8 cellular contexts compared by ENCODE assay signal in the genomic region with DNA sequence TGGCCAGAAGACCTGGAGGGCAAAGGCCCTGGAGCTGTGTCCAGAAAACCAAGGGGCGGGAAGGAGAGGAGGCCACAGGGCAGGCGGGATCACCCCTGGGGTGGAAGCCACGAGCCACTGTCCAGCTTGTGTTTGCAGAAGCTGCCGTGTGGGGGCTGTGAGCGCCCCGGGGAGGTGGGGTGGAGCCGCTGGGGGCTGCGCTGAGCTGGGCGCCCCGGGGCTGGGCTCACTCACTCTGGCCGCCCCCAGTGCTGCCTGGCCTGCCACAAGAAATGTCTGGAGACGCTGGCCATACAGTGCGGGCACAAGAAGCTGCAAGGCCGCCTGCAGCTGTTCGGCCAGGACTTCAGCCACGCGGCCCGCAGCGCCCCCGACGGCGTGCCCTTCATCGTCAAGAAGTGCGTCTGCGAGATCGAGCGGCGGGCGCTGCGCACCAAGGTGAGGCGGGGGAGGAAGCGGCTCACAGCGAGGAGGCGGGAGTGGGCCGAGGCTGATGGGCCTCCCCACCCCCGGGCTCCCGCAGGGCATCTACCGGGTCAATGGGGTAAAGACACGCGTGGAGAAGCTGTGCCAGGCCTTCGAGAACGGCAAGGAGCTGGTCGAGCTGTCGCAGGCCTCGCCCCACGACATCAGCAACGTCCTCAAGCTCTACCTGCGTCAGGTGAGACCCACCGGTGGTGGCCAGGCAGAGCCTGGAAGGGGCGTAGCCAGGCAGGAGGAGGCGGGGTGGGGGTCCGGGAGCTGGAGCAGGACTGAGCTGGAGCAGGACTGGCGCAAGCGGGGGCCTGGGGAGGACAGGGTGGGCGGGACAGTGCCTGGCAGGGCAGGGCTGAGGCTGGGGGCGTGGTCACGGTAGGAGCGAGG. TPM values are rescaled to one million over a fixed set of nuclear protein-coding genes. Genes with fewer than 3 reads are reported as not detected.
DNase-seq lines count a peak whose midpoint lies in the region; ATAC-seq and TF ChIP-seq lines count a peak whose summit lies in the region.
"Had no signal": no experiment of that assay in that cellular context is flagged by ENCODE, and none has a peak within 500 bp of the region (broad histone marks: within the 10 kb centered on the region; RNA-seq: fewer than 3 reads in every experiment).

No MANE protein-coding gene starts in this region.

- no peak for DNase-seq in activated T-helper 1 cell treated with anti-CD3 and anti-CD28 coated beads, Interleukin-12 subunit alpha, Interleukin-12 subunit beta, Interleukin-2, Interleukin-4 antibody, amounts not matched to agents 30 ng/mL and 10 ng/mL and 1 ng/mL, durations not matched to agents 14 hours and 24 hours and 36 hours (ENCODE audit: low spot score)
- DNase-seq in naive thymus-derived CD8-positive, alpha-beta T cell = peak in 3 of 10 donors; percentile 20 to 37 (median 27)
- no peak for DNase-seq in HCEC 1CT
- no peak for DNase-seq in OCI-LY7 (ENCODE audit: low spot score)
- DNase-seq: MM.1S had no signal

- H3K9me2 ChIP-seq in OCI-LY7 (ENCODE audit: insufficient read depth, low read length) = no peaks in the 10 kb centered on the region

- no TSS peak for BruUV-seq in OCI-LY7 (replicated peaks; lab: Mats Ljungman, UMichigan)

- H3K79me2 ChIP-seq in OCI-LY7 (ENCODE audit: insufficient read depth, low read depth, low read length) = no peaks in the 10 kb centered on the region

- CTCF ChIA-PET in HEK293 (lab: Yijun Ruan, JAX) = interaction anchor here (0.5 to 0.6 kb wide), 3 partner anchors 17 to 1243 kb away, joined by 3 to 5 read pairs (median 3); no protein-coding TSS in a partner anchor
- CTCF ChIA-PET in OCI-LY7 (lab: Charles Lee; ENCODE audit: unreplicated experiment) = no interaction called here

- H3K9me3 ChIP-seq in HEK293 (ENCODE audit: control insufficient read depth, insufficient read depth, low read depth, low read length) = no peaks in the 10 kb centered on the region
- no peaks in the 10 kb centered on the region for H3K9me3 ChIP-seq in OCI-LY7 (ENCODE audit: low read length)
- H3K9me3 ChIP-seq: body of pancreas had no signal

- TF ChIP-seq CTCF in HEK293 (tag by site-specific recombination; IDR thresholded peaks at IDR 0.05) (no peak), OCI-LY7 (conservative IDR thresholded peaks at IDR 0.05; ENCODE audit: low read length) (no peak)

- no peak overlapping the region for H3K4me3 Mint-ChIP-seq in activated T-helper 1 cell treated with anti-CD3 and anti-CD28 coated beads, Interleukin-12 subunit alpha, Interleukin-12 subunit beta, Interleukin-2, Interleukin-4 antibody, amounts not matched to agents 30 ng/mL and 10 ng/mL and 1 ng/mL, durations not matched to agents 14 hours and 24 hours and 36 hours
- H3K4me3 Mint-ChIP-seq in naive thymus-derived CD8-positive, alpha-beta T cell = peak overlapping the region; percentile 46 to 96 (median 72)

- no peak overlapping the region for H3K4me3 ChIP-seq in HEK293 (ENCODE audit: low read depth, low read length)
- no peak overlapping the region for H3K4me3 ChIP-seq in OCI-LY7 (ENCODE audit: low read depth, low read length, poor library complexity, severe bottlenecking)

- peak in 1 of 2 donors; percentile 2 for ATAC-seq in naive thymus-derived CD8-positive, alpha-beta T cell
- ATAC-seq in HG02610 (IDR thresholded peaks at IDR 0.05; ENCODE audit: unreplicated experiment) = no peak

- H3K36me3 ChIP-seq in HEK293 (ENCODE audit: control insufficient read depth in 2 of 2, insufficient read depth in 1 of 2, low read length in 2 of 2) (peaks cover 0 to 10% of the 10 kb centered on the region in 2 experiments; a peak in 1 of 3 replicates), OCI-LY7 (ENCODE audit: insufficient read depth, low read length) (peaks cover 82% of the 10 kb centered on the region)

- intact Hi-C loops in activated T-helper 1 cell treated with anti-CD3 and anti-CD28 coated beads, Interleukin-12 subunit alpha, Interleukin-12 subunit beta, Interleukin-2, Interleukin-4 antibody, amounts not matched to agents 30 ng/mL and 10 ng/mL and 1 ng/mL, durations not matched to agents 14 hours and 24 hours and 36 hours (cut with micrococcal nuclease) = loop anchor here (1.0 kb wide), 2 partner anchors 14 to 18 kb away; a partner anchor contains a TSS
- intact Hi-C loops in OCI-LY7 (cut with micrococcal nuclease; ENCODE audit: unreplicated experiment) = no loop called here

- H3K4me1 ChIP-seq in HEK293 (ENCODE audit: control insufficient read depth, insufficient read depth, low read length) (no peaks in the 10 kb centered on the region), OCI-LY7 (ENCODE audit: insufficient read depth, low read length, poor library complexity, severe bottlenecking) (peaks cover 24% of the 10 kb centered on the region)

- H3K4me2 ChIP-seq in OCI-LY7 (ENCODE audit: low read length) = no peak overlapping the region

- H3K4me1 Mint-ChIP-seq in activated T-helper 1 cell treated with anti-CD3 and anti-CD28 coated beads, Interleukin-12 subunit alpha, Interleukin-12 subunit beta, Interleukin-2, Interleukin-4 antibody, amounts not matched to agents 30 ng/mL and 10 ng/mL and 1 ng/mL, durations not matched to agents 14 hours and 24 hours and 36 hours (ENCODE audit: low read depth) = peaks cover 31% of the 10 kb centered on the region
- peaks cover 14 to 68% (median 52%) of the 10 kb centered on the region in 4 donors for H3K4me1 Mint-ChIP-seq in naive thymus-derived CD8-positive, alpha-beta T cell

- POLR2A ChIA-PET in HEK293 (lab: Yijun Ruan, JAX) = interaction anchor here (0.9 to 1.9 kb wide), 5 partner anchors 9 to 187 kb away, joined by 3 to 7 read pairs (median 5); a partner anchor contains a TSS
- POLR2A ChIA-PET in naive thymus-derived CD8-positive, alpha-beta T cell (lab: Charles Lee) = interaction anchor here (0.7 to 31.7 kb wide), 11 partner anchors 0 to 188 kb away, joined by 3 to 2279 read pairs (median 173); a partner anchor contains a TSS
- POLR2A ChIA-PET in OCI-LY7 (lab: Charles Lee) = interaction anchor here (1.1 to 1.4 kb wide), 2 partner anchors 14 to 111 kb away, joined by 6 read pairs; a partner anchor contains a TSS

- H2AFZ ChIP-seq in OCI-LY7 (ENCODE audit: low read length) = no peak overlapping the region

- H4K20me1 ChIP-seq in OCI-LY7 (ENCODE audit: insufficient read depth, low read length) = no peaks in the 10 kb centered on the region

- no peaks in the 10 kb centered on the region for H3K27me3 Mint-ChIP-seq in activated T-helper 1 cell treated with anti-CD3 and anti-CD28 coated beads, Interleukin-12 subunit alpha, Interleukin-12 subunit beta, Interleukin-2, Interleukin-4 antibody, amounts not matched to agents 30 ng/mL and 10 ng/mL and 1 ng/mL, durations not matched to agents 14 hours and 24 hours and 36 hours (ENCODE audit: insufficient read depth)
- H3K27me3 Mint-ChIP-seq in naive thymus-derived CD8-positive, alpha-beta T cell = no peaks in the 10 kb centered on the region

- H3K27ac ChIP-seq in HEK293 (ENCODE audit: extremely low read depth, low read depth, low read length) = no peak overlapping the region
- no peak overlapping the region for H3K27ac ChIP-seq in OCI-LY7 (ENCODE audit: low read depth, low read length, poor library complexity, severe bottlenecking)

- H3K9me3 Mint-ChIP-seq in activated T-helper 1 cell treated with anti-CD3 and anti-CD28 coated beads, Interleukin-12 subunit alpha, Interleukin-12 subunit beta, Interleukin-2, Interleukin-4 antibody, amounts not matched to agents 30 ng/mL and 10 ng/mL and 1 ng/mL, durations not matched to agents 14 hours and 24 hours and 36 hours = no peaks in the 10 kb centered on the region
- no peaks in the 10 kb centered on the region for H3K9me3 Mint-ChIP-seq in naive thymus-derived CD8-positive, alpha-beta T cell

- peak overlapping the region; percentile 29 for H3K27ac Mint-ChIP-seq in activated T-helper 1 cell treated with anti-CD3 and anti-CD28 coated beads, Interleukin-12 subunit alpha, Interleukin-12 subunit beta, Interleukin-2, Interleukin-4 antibody, amounts not matched to agents 30 ng/mL and 10 ng/mL and 1 ng/mL, durations not matched to agents 14 hours and 24 hours and 36 hours
- peak overlapping the region; percentile 75 to 99 (median 90) for H3K27ac Mint-ChIP-seq in naive thymus-derived CD8-positive, alpha-beta T cell

- peaks cover 34% of the 10 kb centered on the region for H3K36me3 Mint-ChIP-seq in activated T-helper 1 cell treated with anti-CD3 and anti-CD28 coated beads, Interleukin-12 subunit alpha, Interleukin-12 subunit beta, Interleukin-2, Interleukin-4 antibody, amounts not matched to agents 30 ng/mL and 10 ng/mL and 1 ng/mL, durations not matched to agents 14 hours and 24 hours and 36 hours (ENCODE audit: low read depth)
- H3K36me3 Mint-ChIP-seq in naive thymus-derived CD8-positive, alpha-beta T cell = peaks cover 0 to 81% (median 20%) of the 10 kb centered on the region in 3 donors

RNA-seq across cellular contexts. Expression of a gene that starts 13.6 kb away (rescaled TPM):
- 265 and 282 TPM in 2 replicates for total RNA-seq in activated T-helper 1 cell treated with anti-CD3 and anti-CD28 coated beads, Interleukin-12 subunit alpha, Interleukin-12 subunit beta, Interleukin-2, Interleukin-4 antibody, amounts not matched to agents 30 ng/mL and 10 ng/mL and 1 ng/mL, durations not matched to agents 14 hours and 24 hours and 36 hours
- 10 to 100 TPM; 88.0 to 95.3 TPM for total RNA-seq in naive thymus-derived CD8-positive, alpha-beta T cell
- polyA plus RNA-seq in naive thymus-derived CD8-positive, alpha-beta T cell = 100 to 1,000 TPM; 159 to 233 (median 187) TPM
- total RNA-seq in OCI-LY7 (2014; rRNA removed; shearing (Covaris generic)) = 153 and 165 TPM in 2 replicates
- total RNA-seq in OCI-LY7 (2022) = 160 and 193 TPM in 2 replicates

RNA-seq across cellular contexts. Expression of a gene that starts 14.6 kb away (rescaled TPM):
- 201 and 202 TPM in 2 replicates for total RNA-seq in activated T-helper 1 cell treated with anti-CD3 and anti-CD28 coated beads, Interleukin-12 subunit alpha, Interleukin-12 subunit beta, Interleukin-2, Interleukin-4 antibody, amounts not matched to agents 30 ng/mL and 10 ng/mL and 1 ng/mL, durations not matched to agents 14 hours and 24 hours and 36 hours
- 1,000 to 10,000 TPM; 1,025 to 1,060 TPM for total RNA-seq in naive thymus-derived CD8-positive, alpha-beta T cell
- polyA plus RNA-seq in naive thymus-derived CD8-positive, alpha-beta T cell = 100 to 1,000 TPM; 261 to 681 (median 358) TPM
- 132 and 135 TPM in 2 replicates for total RNA-seq in OCI-LY7 (2014; rRNA removed; shearing (Covaris generic))
- 138 and 143 TPM in 2 replicates for total RNA-seq in OCI-LY7 (2022)

RNA-seq across cellular contexts. Expression of a gene that starts 22.3 kb away (rescaled TPM):
- total RNA-seq in activated T-helper 1 cell treated with anti-CD3 and anti-CD28 coated beads, Interleukin-12 subunit alpha, Interleukin-12 subunit beta, Interleukin-2, Interleukin-4 antibody, amounts not matched to agents 30 ng/mL and 10 ng/mL and 1 ng/mL, durations not matched to agents 14 hours and 24 hours and 36 hours = 236 and 241 TPM in 2 replicates
- 100 to 1,000 TPM; 207 to 225 TPM for total RNA-seq in naive thymus-derived CD8-positive, alpha-beta T cell
- 100 to 1,000 TPM; 370 to 465 (median 405) TPM for polyA plus RNA-seq in naive thymus-derived CD8-positive, alpha-beta T cell
- total RNA-seq in OCI-LY7 (2014; rRNA removed; shearing (Covaris generic)) = 184 and 203 TPM in 2 replicates
- total RNA-seq in OCI-LY7 (2022) = 148 and 156 TPM in 2 replicates

RNA-seq across cellular contexts. Expression of a gene that starts 41.6 kb away (rescaled TPM):
- total RNA-seq in activated T-helper 1 cell treated with anti-CD3 and anti-CD28 coated beads, Interleukin-12 subunit alpha, Interleukin-12 subunit beta, Interleukin-2, Interleukin-4 antibody, amounts not matched to agents 30 ng/mL and 10 ng/mL and 1 ng/mL, durations not matched to agents 14 hours and 24 hours and 36 hours = 15.8 and 18.3 TPM in 2 replicates
- 100 to 1,000 TPM; 221 to 232 TPM for total RNA-seq in naive thymus-derived CD8-positive, alpha-beta T cell
- polyA plus RNA-seq in naive thymus-derived CD8-positive, alpha-beta T cell = 10 to 100 TPM in 1 of 3 donors, 1 to 10 TPM in 2; 4.2 to 14.4 (median 8.7) TPM
- 22.5 and 43.3 TPM in 2 replicates for total RNA-seq in OCI-LY7 (2014; rRNA removed; shearing (Covaris generic))
- 66.6 and 74.4 TPM in 2 replicates for total RNA-seq in OCI-LY7 (2022)

RNA-seq across cellular contexts. Expression of a gene that starts 55.1 kb away (rescaled TPM):
- 112 and 114 TPM in 2 replicates for total RNA-seq in activated T-helper 1 cell treated with anti-CD3 and anti-CD28 coated beads, Interleukin-12 subunit alpha, Interleukin-12 subunit beta, Interleukin-2, Interleukin-4 antibody, amounts not matched to agents 30 ng/mL and 10 ng/mL and 1 ng/mL, durations not matched to agents 14 hours and 24 hours and 36 hours
- total RNA-seq in naive thymus-derived CD8-positive, alpha-beta T cell = 100 to 1,000 TPM; 211 to 216 TPM
- 100 to 1,000 TPM; 498 to 693 (median 515) TPM for polyA plus RNA-seq in naive thymus-derived CD8-positive, alpha-beta T cell
- total RNA-seq in OCI-LY7 (2014; rRNA removed; shearing (Covaris generic)) = 51.5 and 73.7 TPM in 2 replicates
- 126 and 127 TPM in 2 replicates for total RNA-seq in OCI-LY7 (2022)
